15 cellular contexts compared by ENCODE assay signal in genomic region chr6:56852611-56853010, GRCh38.
DNase-seq lines count a peak whose midpoint lies in the region; FAIRE-seq and TF ChIP-seq lines count a peak whose summit lies in the region.
"Had no signal": no experiment of that assay in that cellular context is flagged by ENCODE, and none has a peak within 500 bp of the region (broad histone marks: within the 10 kb centered on the region; RNA-seq: fewer than 3 reads in every experiment).

No MANE protein-coding gene starts in this region.

- TF ChIP-seq CTCF in OCI-LY3 (IDR thresholded peaks at IDR 0.05; ENCODE audit: low read depth, low read length) (no peak), endodermal cell (conservative IDR thresholded peaks at IDR 0.05) (no peak)

- DNase-seq in GM12891 (ENCODE audit: insufficient read length, low spot score) (no peak), endodermal cell (no peak), RKO (ENCODE audit: low spot score) (no peak), NCI-H446 (lab: John Stamatoyannopoulos, UW) (no peak), NCI-H1930 (lab: John Stamatoyannopoulos, UW) (no peak), dedifferentiated amniotic fluid mesenchymal stem cell (ENCODE audit: extremely low spot score) (no peak)
- DNase-seq: activated T-cell treated with anti-CD3 and anti-CD28 coated beads, Interleukin-2, amount 50 U/mL, for 24 hours; DMS79 treated with DMSO at 0.1 percent for 48 hours; foreskin keratinocyte; Kasumi-1; NCI-H2029; stimulated activated naive B cell treated with anti-CD40 and anti-IgM and Interleukin-4, amounts not matched to agents 10 μg/mL and 1 μg/mL and 100 μg/mL, for 72 hours had no signal

- no peaks in the 10 kb centered on the region for H4K20me1 ChIP-seq in OCI-LY3 (ENCODE audit: insufficient read depth, low read length)

- peaks cover 53% of the 10 kb centered on the region for H3K4me1 Mint-ChIP-seq in endodermal cell

- no peak overlapping the region for H3K27ac Mint-ChIP-seq in endodermal cell
- H3K27ac Mint-ChIP-seq: activated T-cell treated with anti-CD3 and anti-CD28 coated beads, Interleukin-2, amount 50 U/mL, for 24 hours; stimulated activated naive B cell treated with anti-CD40 and anti-IgM and Interleukin-4, amounts not matched to agents 10 μg/mL and 1 μg/mL and 100 μg/mL, for 72 hours had no signal

- no peaks in the 10 kb centered on the region for H3K36me3 ChIP-seq in OCI-LY3 (replicated peaks; ENCODE audit: low read depth, low read length)
- no peaks in the 10 kb centered on the region for H3K36me3 ChIP-seq in endodermal cell (ENCODE audit: control insufficient read depth, insufficient read depth, low read length)
- no peaks in the 10 kb centered on the region for H3K36me3 ChIP-seq in neuron (ENCODE audit: insufficient read depth, low read length)

- H3K27ac ChIP-seq in OCI-LY3 (ENCODE audit: low read length) (no peak overlapping the region), endodermal cell (ENCODE audit: low read depth, low read length) (no peak overlapping the region)
- H3K27ac ChIP-seq: foreskin keratinocyte had no signal

- no peaks in the 10 kb centered on the region for H3K9me3 Mint-ChIP-seq in endodermal cell
- H3K9me3 Mint-ChIP-seq: activated T-cell treated with anti-CD3 and anti-CD28 coated beads, Interleukin-2, amount 50 U/mL, for 24 hours; stimulated activated naive B cell treated with anti-CD40 and anti-IgM and Interleukin-4, amounts not matched to agents 10 μg/mL and 1 μg/mL and 100 μg/mL, for 72 hours had no signal

- no peak for TF ChIP-seq POLR2A in GM12891 (IDR thresholded peaks at IDR 0.05; ENCODE audit: low read depth, low read length)

- H3K9ac ChIP-seq in OCI-LY3 (ENCODE audit: low read length), result no peak overlapping the region
- H3K9ac ChIP-seq in endodermal cell (ENCODE audit: extremely low read depth, low read length, poor library complexity, severe bottlenecking), result no peak overlapping the region

- peak overlapping the region; percentile 80 for H3K4me3 Mint-ChIP-seq in endodermal cell

- WGBS in endodermal cell (ENCODE audit: insufficient coverage in 1 of 2, insufficient read length in 1 of 2), 2 experiments, result 58 to 75% methylated on average over 3 to 4 of the region's 4 CpGs

- H3K27me3 Mint-ChIP-seq in endodermal cell (ENCODE audit: insufficient read depth), result no peaks in the 10 kb centered on the region

- H3K4me3 ChIP-seq in OCI-LY3 (ENCODE audit: low read length) (no peak overlapping the region), endodermal cell (ENCODE audit: low read length) (peak overlapping the region; percentile 76), neuron (ENCODE audit: low read length) (peak overlapping the region; percentile 71)

- H3K27me3 ChIP-seq in OCI-LY3 (ENCODE audit: low read depth, low read length) (no peaks in the 10 kb centered on the region), endodermal cell (ENCODE audit: control insufficient read depth, insufficient read depth, low read length, poor library complexity, severe bottlenecking) (no peaks in the 10 kb centered on the region), neuron (ENCODE audit: insufficient read depth, low read length) (no peaks in the 10 kb centered on the region)
- H3K27me3 ChIP-seq: foreskin keratinocyte had no signal

- H3K4me1 ChIP-seq in OCI-LY3 (ENCODE audit: low read length) (peaks cover 28% of the 10 kb centered on the region), endodermal cell (ENCODE audit: control insufficient read depth, insufficient read depth, low read length) (peaks cover 14% of the 10 kb centered on the region), neuron (ENCODE audit: insufficient read depth, low read length) (peaks cover 30% of the 10 kb centered on the region)

- peak; percentile 71 for FAIRE-seq in GM12891 (lab: Jason Lieb, UNC)
- FAIRE-seq: islet of Langerhans had no signal

- peak overlapping the region; percentile 91 for H2AFZ ChIP-seq in OCI-LY3 (ENCODE audit: low read depth, low read length)
- peak overlapping the region; percentile 84 for H2AFZ ChIP-seq in neuron (ENCODE audit: low read depth, low read length)

- H3K4me2 ChIP-seq in OCI-LY3 (ENCODE audit: low read length), result peak overlapping the region; percentile 82

- H3K36me3 Mint-ChIP-seq in endodermal cell (ENCODE audit: low read depth), result no peaks in the 10 kb centered on the region
- H3K36me3 Mint-ChIP-seq: stimulated activated naive B cell treated with anti-CD40 and anti-IgM and Interleukin-4, amounts not matched to agents 10 μg/mL and 1 μg/mL and 100 μg/mL, for 72 hours had no signal

- H3K9me3 ChIP-seq in OCI-LY3 (ENCODE audit: insufficient read depth, low read length), result no peaks in the 10 kb centered on the region
- no peaks in the 10 kb centered on the region for H3K9me3 ChIP-seq in endodermal cell (ENCODE audit: control insufficient read depth, low read length)
- no peaks in the 10 kb centered on the region for H3K9me3 ChIP-seq in neuron (ENCODE audit: low read length)

- H3K79me2 ChIP-seq in OCI-LY3 (ENCODE audit: low read length), result no peaks in the 10 kb centered on the region

TF ChIP-seq in GM12891, 5 proteins besides CTCF, POLR2A, EP300 and RAD21:
- TF ChIP-seq TAF1 (IDR thresholded peaks at IDR 0.05; ENCODE audit: low read depth, low read length) (no peak), PAX5 (IDR thresholded peaks at IDR 0.05; ENCODE audit: insufficient read depth, low read length, severe bottlenecking) (no peak)
